ENCODE assay signal across 21 cellular contexts in the genomic region with DNA sequence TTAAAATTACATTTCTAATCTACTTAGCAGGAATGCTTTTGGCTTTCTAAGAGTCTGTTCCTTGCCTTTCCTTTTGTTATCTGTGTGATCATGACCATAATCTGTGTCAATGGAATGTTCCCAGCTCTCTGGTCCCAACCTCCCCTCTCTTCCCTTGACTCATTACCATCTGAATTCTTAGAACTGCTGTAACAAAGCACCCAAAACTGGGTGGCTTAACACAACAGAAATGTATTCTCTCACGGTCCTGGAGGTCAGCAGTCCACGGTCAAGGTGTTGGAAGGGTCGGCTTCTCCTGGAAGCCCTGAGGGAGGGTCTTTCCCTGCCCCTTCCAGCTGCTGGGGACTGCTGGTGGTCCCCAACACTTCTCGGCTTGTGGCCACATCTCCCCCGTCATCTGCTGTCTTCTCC.
DNase-seq lines count a peak whose midpoint lies in the region; ATAC-seq lines count a peak whose summit lies in the region.
"Had no signal": no experiment of that assay in that cellular context is flagged by ENCODE, and none has a peak within 500 bp of the region (broad histone marks: within the 10 kb centered on the region; RNA-seq: fewer than 3 reads in every experiment).

No MANE protein-coding gene starts in this region.

- H3K27me3 ChIP-seq in GM23248 (replicated peaks; ENCODE audit: insufficient read depth) = no peaks in the 10 kb centered on the region
- H3K27me3 ChIP-seq: dorsolateral prefrontal cortex had no signal

- H3K4me3 ChIP-seq in GM23248 = no peak overlapping the region
- H3K4me3 ChIP-seq: dorsolateral prefrontal cortex, heart right ventricle had no signal

- H3K9me3 ChIP-seq in GM23248 (ENCODE audit: low read depth) = no peaks in the 10 kb centered on the region

- 72 to 78% methylated on average over 5 of the region's 5 CpGs for WGBS in GM23248 (ENCODE audit: low coverage in 1 of 2, low lambda C conversion rate in 2 of 2, missing lambda C conversion rate in 2 of 2), 2 experiments

- no peaks in the 10 kb centered on the region for H3K9me2 ChIP-seq in GM23248 (ENCODE audit: insufficient read depth)

- H2AFZ ChIP-seq in GM23248 = no peak overlapping the region

- DNase-seq in AG08395 (ENCODE audit: low spot score) (peak; percentile 62), GM23248 (peak; percentile 55), amniotic epithelial cell (ENCODE audit: low read depth) (peak; percentile 49), iris pigment epithelial cell (ENCODE audit: low read depth) (peak; percentile 22), NCI-H2029 (lab: John Stamatoyannopoulos, UW) (no peak), SKM-1 treated with dmso at 0.1 percent for 144 hours (lab: John Stamatoyannopoulos, UW; ENCODE audit: unreplicated experiment) (no peak), DMS79 treated with DMSO at 0.1 percent for 48 hours (lab: John Stamatoyannopoulos, UW) (no peak)
- DNase-seq: activated naive CD4-positive, alpha-beta T cell treated with anti-CD3 and anti-CD28 coated beads for 36 hours; activated T-cell treated with anti-CD3 and anti-CD28 coated beads for 4 hours; CD4-positive, alpha-beta memory T cell; DND-41; dorsolateral prefrontal cortex; heart right ventricle; kidney glomerular epithelial cell; mesenchymal stem cell; NCI-H187; NCI-H446 treated with DMSO at 0.1 percent for 48 hours; SHP77; stimulated activated naive CD4-positive, alpha-beta T cell had no signal

- peaks cover 17% of the 10 kb centered on the region for H3F3A ChIP-seq in GM23248 (ENCODE audit: insufficient read depth)

- peak overlapping the region; percentile 58 for H3K4me2 ChIP-seq in GM23248 (ENCODE audit: unreplicated experiment)

- H4K20me1 ChIP-seq in GM23248 (ENCODE audit: insufficient read depth) = no peaks in the 10 kb centered on the region

- H3K27ac ChIP-seq in GM23248 = peak overlapping the region; percentile 56
- H3K27ac ChIP-seq: dorsolateral prefrontal cortex, heart right ventricle had no signal

- in situ Hi-C loops in GM23248 (cut with MboI) = loop anchor here (10.0 to 25.0 kb wide), 2 partner anchors 365 to 663 kb away; a partner anchor contains a TSS

- peaks cover 20% of the 10 kb centered on the region for H3K4me1 ChIP-seq in GM23248 (ENCODE audit: insufficient read depth)

- ATAC-seq in GM18520 (IDR thresholded peaks at IDR 0.05; ENCODE audit: unreplicated experiment) = no peak
- ATAC-seq: activated CD4-positive, CD25-positive, alpha-beta regulatory T cell treated with anti-CD3 and anti-CD28 coated beads, Interleukin-2, amount 50 U/mL, for 24 hours; heart right ventricle had no signal

- no peaks in the 10 kb centered on the region for H3K36me3 ChIP-seq in GM23248 (ENCODE audit: low read depth)

- no peak overlapping the region for H3K9ac ChIP-seq in GM23248

- no peaks in the 10 kb centered on the region for H3K79me2 ChIP-seq in GM23248 (ENCODE audit: insufficient read depth)

Comparison
In these comparisons a context has a peak if more than half of its experiments do, and no peak if none do; other contexts are left out.
1. DNase-seq: peak in AG08395 (single experiment), GM23248 (single experiment), amniotic epithelial cell (single experiment) and iris pigment epithelial cell (single experiment); none in NCI-H2029 (single experiment), SKM-1 treated with dmso at 0.1 percent for 144 hours (single experiment) and DMS79 treated with DMSO at 0.1 percent for 48 hours (single experiment).